In genomic region chr13:40215747-40216146, GRCh38 we compare ENCODE assay signal across 22 cellular contexts.
DNase-seq lines count a peak whose midpoint lies in the region; ATAC-seq and TF ChIP-seq lines count a peak whose summit lies in the region.
"Had no signal": no experiment of that assay in that cellular context is flagged by ENCODE, and none has a peak within 500 bp of the region (broad histone marks: within the 10 kb centered on the region; RNA-seq: fewer than 3 reads in every experiment).

No MANE protein-coding gene starts in this region.

- POLR2A ChIA-PET in naive thymus-derived CD4-positive, alpha-beta T cell (lab: Charles Lee) = interaction anchor here (0.6 to 2.0 kb wide), 4 partner anchors 10 to 163 kb away, joined by 3 to 4 read pairs (median 4); no protein-coding TSS in a partner anchor

- no peaks in the 10 kb centered on the region for H3K27me3 Mint-ChIP-seq in activated CD8-positive, alpha-beta memory T cell treated with anti-CD3 and anti-CD28 coated beads, Interleukin-2, amount 10 ng/mL, durations not matched to agents 7 days and 5 days
- H3K27me3 Mint-ChIP-seq in activated T-helper 1 cell treated with anti-CD3 and anti-CD28 coated beads, Interleukin-12 subunit alpha, Interleukin-12 subunit beta, Interleukin-2, Interleukin-4 antibody, amounts not matched to agents 30 ng/mL and 10 ng/mL and 1 ng/mL, durations not matched to agents 14 hours and 24 hours and 36 hours (ENCODE audit: insufficient read depth) = no peaks in the 10 kb centered on the region
- H3K27me3 Mint-ChIP-seq in naive thymus-derived CD4-positive, alpha-beta T cell = no peaks in the 10 kb centered on the region
- no peaks in the 10 kb centered on the region for H3K27me3 Mint-ChIP-seq in stimulated activated memory B cell treated with anti-CD40 and anti-IgM and Interleukin-4, amounts not matched to agents 10 μg/mL and 1 μg/mL and 100 μg/mL, for 72 hours
- no peaks in the 10 kb centered on the region for H3K27me3 Mint-ChIP-seq in effector memory CD8-positive, alpha-beta T cell
- H3K27me3 Mint-ChIP-seq: CD4-positive, alpha-beta memory T cell had no signal

- H3K9me3 ChIP-seq in naive thymus-derived CD4-positive, alpha-beta T cell (ENCODE audit: control insufficient read depth in 2 of 3, low read length in 3 of 3) = peaks cover 0 to 4% (median 0%) of the 10 kb centered on the region in 3 experiments
- H3K9me3 ChIP-seq in tibial artery = no peaks in the 10 kb centered on the region
- H3K9me3 ChIP-seq: BE2C, HAP-1 had no signal

- peaks cover 10 to 15% of the 10 kb centered on the region in 2 donors for H3K4me1 ChIP-seq in naive thymus-derived CD4-positive, alpha-beta T cell (ENCODE audit: control insufficient read depth in 2 of 2, insufficient read depth in 2 of 2, low read length in 2 of 2)
- peaks cover 0 to 17% (median under 1%) of the 10 kb centered on the region in 4 donors for H3K4me1 ChIP-seq in tibial artery
- H3K4me1 ChIP-seq: BE2C; BLaER1 treated with 17β-estradiol and CSF1 and Interleukin-3, amounts not matched to agents 10 nM and 100 nM; HAP-1 had no signal

- no peaks in the 10 kb centered on the region for H3K9me3 Mint-ChIP-seq in activated CD8-positive, alpha-beta memory T cell treated with anti-CD3 and anti-CD28 coated beads, Interleukin-2, amount 10 ng/mL, durations not matched to agents 7 days and 5 days (ENCODE audit: low read depth)
- peaks cover 4% of the 10 kb centered on the region for H3K9me3 Mint-ChIP-seq in activated T-helper 1 cell treated with anti-CD3 and anti-CD28 coated beads, Interleukin-12 subunit alpha, Interleukin-12 subunit beta, Interleukin-2, Interleukin-4 antibody, amounts not matched to agents 30 ng/mL and 10 ng/mL and 1 ng/mL, durations not matched to agents 14 hours and 24 hours and 36 hours
- peaks cover 0 to 18% (median 5%) of the 10 kb centered on the region in 11 donors for H3K9me3 Mint-ChIP-seq in naive thymus-derived CD4-positive, alpha-beta T cell
- peaks cover 9% of the 10 kb centered on the region for H3K9me3 Mint-ChIP-seq in stimulated activated memory B cell treated with anti-CD40 and anti-IgM and Interleukin-4, amounts not matched to agents 10 μg/mL and 1 μg/mL and 100 μg/mL, for 72 hours
- H3K9me3 Mint-ChIP-seq in effector memory CD8-positive, alpha-beta T cell = no peaks in the 10 kb centered on the region

- no peak for ATAC-seq in activated CD8-positive, alpha-beta memory T cell treated with anti-CD3 and anti-CD28 coated beads, Interleukin-2, amount 10 ng/mL, durations not matched to agents 7 days and 5 days
- ATAC-seq in naive thymus-derived CD4-positive, alpha-beta T cell = no peak
- no peak for ATAC-seq in stimulated activated memory B cell treated with anti-CD40 and anti-IgM and Interleukin-4, amounts not matched to agents 10 μg/mL and 1 μg/mL and 100 μg/mL, for 72 hours
- ATAC-seq in effector memory CD8-positive, alpha-beta T cell (replicated peaks) = no peak

- no peak for TF ChIP-seq CTCF in tibial artery (IDR thresholded peaks at IDR 0.05)

- intact Hi-C loops in activated T-helper 1 cell treated with anti-CD3 and anti-CD28 coated beads, Interleukin-12 subunit alpha, Interleukin-12 subunit beta, Interleukin-2, Interleukin-4 antibody, amounts not matched to agents 30 ng/mL and 10 ng/mL and 1 ng/mL, durations not matched to agents 14 hours and 24 hours and 36 hours (cut with micrococcal nuclease) = no loop called here
- intact Hi-C loops in naive thymus-derived CD4-positive, alpha-beta T cell (cut with micrococcal nuclease) = no loop called here
- intact Hi-C loops in tibial artery (cut with DNase I; ENCODE audit: low total_unique reads) = no loop called here

- H3K4me3 ChIP-seq in naive thymus-derived CD4-positive, alpha-beta T cell (ENCODE audit: low read length) = no peak overlapping the region
- no peak overlapping the region for H3K4me3 ChIP-seq in tibial artery
- H3K4me3 ChIP-seq: BLaER1 treated with 17β-estradiol and CSF1 and Interleukin-3, amounts not matched to agents 10 nM and 100 nM; HAP-1 had no signal

- peak; percentile 38 for DNase-seq in activated CD8-positive, alpha-beta memory T cell treated with anti-CD3 and anti-CD28 coated beads, Interleukin-2, amount 10 ng/mL, durations not matched to agents 7 days and 5 days
- no peak for DNase-seq in activated CD8-positive, alpha-beta memory T cell treated with anti-CD3 and anti-CD28 coated beads, Interleukin-2, amount 50 U/mL, for 4 hours
- no peak for DNase-seq in activated T-helper 1 cell treated with anti-CD3 and anti-CD28 coated beads, Interleukin-12 subunit alpha, Interleukin-12 subunit beta, Interleukin-2, Interleukin-4 antibody, amounts not matched to agents 30 ng/mL and 10 ng/mL and 1 ng/mL, durations not matched to agents 14 hours and 24 hours and 36 hours (ENCODE audit: low spot score)
- DNase-seq in naive thymus-derived CD4-positive, alpha-beta T cell = no peak
- DNase-seq in tibial artery (no peak), NCI-H1417 (lab: John Stamatoyannopoulos, UW) (no peak)
- DNase-seq in effector memory CD8-positive, alpha-beta T cell = no peak
- DNase-seq: AML-193; BE2C; Calu3; CD4-positive, alpha-beta memory T cell; COR-L47; DMS53; DMS79 treated with DMSO at 0.1 percent for 48 hours; GF-D8; GOT3; HFFc6 had no signal

- H3K27ac Mint-ChIP-seq in activated CD8-positive, alpha-beta memory T cell treated with anti-CD3 and anti-CD28 coated beads, Interleukin-2, amount 10 ng/mL, durations not matched to agents 7 days and 5 days = peak overlapping the region; percentile 4
- peak overlapping the region; percentile 13 for H3K27ac Mint-ChIP-seq in activated T-helper 1 cell treated with anti-CD3 and anti-CD28 coated beads, Interleukin-12 subunit alpha, Interleukin-12 subunit beta, Interleukin-2, Interleukin-4 antibody, amounts not matched to agents 30 ng/mL and 10 ng/mL and 1 ng/mL, durations not matched to agents 14 hours and 24 hours and 36 hours
- H3K27ac Mint-ChIP-seq in naive thymus-derived CD4-positive, alpha-beta T cell = peak overlapping the region in 5 of 9 donors; percentile 0 to 69 (median 35)
- peak overlapping the region; percentile 18 for H3K27ac Mint-ChIP-seq in stimulated activated memory B cell treated with anti-CD40 and anti-IgM and Interleukin-4, amounts not matched to agents 10 μg/mL and 1 μg/mL and 100 μg/mL, for 72 hours
- H3K27ac Mint-ChIP-seq in effector memory CD8-positive, alpha-beta T cell = no peak overlapping the region
- H3K27ac Mint-ChIP-seq: CD14-positive monocyte, HFFc6 had no signal

- peaks cover 1% of the 10 kb centered on the region for H3K36me3 Mint-ChIP-seq in activated CD8-positive, alpha-beta memory T cell treated with anti-CD3 and anti-CD28 coated beads, Interleukin-2, amount 10 ng/mL, durations not matched to agents 7 days and 5 days
- H3K36me3 Mint-ChIP-seq in activated T-helper 1 cell treated with anti-CD3 and anti-CD28 coated beads, Interleukin-12 subunit alpha, Interleukin-12 subunit beta, Interleukin-2, Interleukin-4 antibody, amounts not matched to agents 30 ng/mL and 10 ng/mL and 1 ng/mL, durations not matched to agents 14 hours and 24 hours and 36 hours (ENCODE audit: low read depth) = peaks cover 4% of the 10 kb centered on the region
- peaks cover 6 to 26% (median 16%) of the 10 kb centered on the region in 5 donors for H3K36me3 Mint-ChIP-seq in naive thymus-derived CD4-positive, alpha-beta T cell
- no peaks in the 10 kb centered on the region for H3K36me3 Mint-ChIP-seq in stimulated activated memory B cell treated with anti-CD40 and anti-IgM and Interleukin-4, amounts not matched to agents 10 μg/mL and 1 μg/mL and 100 μg/mL, for 72 hours
- no peaks in the 10 kb centered on the region for H3K36me3 Mint-ChIP-seq in effector memory CD8-positive, alpha-beta T cell (ENCODE audit: insufficient read depth)
- H3K36me3 Mint-ChIP-seq: CD14-positive monocyte; CD4-positive, alpha-beta memory T cell had no signal

- CTCF ChIA-PET in activated CD8-positive, alpha-beta memory T cell treated with anti-CD3 and anti-CD28 coated beads, Interleukin-2, amount 10 ng/mL, durations not matched to agents 7 days and 5 days (lab: Charles Lee) = no interaction called here
- CTCF ChIA-PET in naive thymus-derived CD4-positive, alpha-beta T cell (lab: Charles Lee) = no interaction called here

- no peak overlapping the region for H3K4me3 Mint-ChIP-seq in activated CD8-positive, alpha-beta memory T cell treated with anti-CD3 and anti-CD28 coated beads, Interleukin-2, amount 10 ng/mL, durations not matched to agents 7 days and 5 days
- H3K4me3 Mint-ChIP-seq in activated T-helper 1 cell treated with anti-CD3 and anti-CD28 coated beads, Interleukin-12 subunit alpha, Interleukin-12 subunit beta, Interleukin-2, Interleukin-4 antibody, amounts not matched to agents 30 ng/mL and 10 ng/mL and 1 ng/mL, durations not matched to agents 14 hours and 24 hours and 36 hours = no peak overlapping the region
- H3K4me3 Mint-ChIP-seq in naive thymus-derived CD4-positive, alpha-beta T cell = no peak overlapping the region
- H3K4me3 Mint-ChIP-seq in stimulated activated memory B cell treated with anti-CD40 and anti-IgM and Interleukin-4, amounts not matched to agents 10 μg/mL and 1 μg/mL and 100 μg/mL, for 72 hours = no peak overlapping the region
- H3K4me3 Mint-ChIP-seq in effector memory CD8-positive, alpha-beta T cell = no peak overlapping the region
- H3K4me3 Mint-ChIP-seq: CD14-positive monocyte; CD4-positive, alpha-beta memory T cell; HFFc6 had no signal

- H3K36me3 ChIP-seq in naive thymus-derived CD4-positive, alpha-beta T cell (ENCODE audit: control insufficient read depth in 2 of 3, insufficient read depth in 3 of 3, low read length in 3 of 3) = no peaks in the 10 kb centered on the region
- no peaks in the 10 kb centered on the region for H3K36me3 ChIP-seq in tibial artery
- H3K36me3 ChIP-seq: BE2C; BLaER1 treated with 17β-estradiol and CSF1 and Interleukin-3, amounts not matched to agents 10 nM and 100 nM; HAP-1 had no signal

- peaks cover 8% of the 10 kb centered on the region for H3K4me1 Mint-ChIP-seq in activated CD8-positive, alpha-beta memory T cell treated with anti-CD3 and anti-CD28 coated beads, Interleukin-2, amount 10 ng/mL, durations not matched to agents 7 days and 5 days
- peaks cover 36% of the 10 kb centered on the region for H3K4me1 Mint-ChIP-seq in activated T-helper 1 cell treated with anti-CD3 and anti-CD28 coated beads, Interleukin-12 subunit alpha, Interleukin-12 subunit beta, Interleukin-2, Interleukin-4 antibody, amounts not matched to agents 30 ng/mL and 10 ng/mL and 1 ng/mL, durations not matched to agents 14 hours and 24 hours and 36 hours (ENCODE audit: low read depth)
- peaks cover 29 to 81% (median 65%) of the 10 kb centered on the region in 7 donors for H3K4me1 Mint-ChIP-seq in naive thymus-derived CD4-positive, alpha-beta T cell
- H3K4me1 Mint-ChIP-seq in stimulated activated memory B cell treated with anti-CD40 and anti-IgM and Interleukin-4, amounts not matched to agents 10 μg/mL and 1 μg/mL and 100 μg/mL, for 72 hours = peaks cover 13% of the 10 kb centered on the region
- peaks cover 12 to 16% of the 10 kb centered on the region in 2 donors for H3K4me1 Mint-ChIP-seq in effector memory CD8-positive, alpha-beta T cell (ENCODE audit: low read depth in 2 of 2)
- H3K4me1 Mint-ChIP-seq: CD14-positive monocyte had no signal

- H3K27ac ChIP-seq in naive thymus-derived CD4-positive, alpha-beta T cell (ENCODE audit: low read depth, low read length) = no peak overlapping the region
- H3K27ac ChIP-seq in tibial artery = peak overlapping the region in 1 of 2 donors; percentile 26
- H3K27ac ChIP-seq: 22Rv1; BLaER1 treated with 17β-estradiol and CSF1 and Interleukin-3, amounts not matched to agents 10 nM and 100 nM had no signal

- H3K27me3 ChIP-seq in naive thymus-derived CD4-positive, alpha-beta T cell (ENCODE audit: control insufficient read depth in 2 of 2, insufficient read depth in 2 of 2, low read length in 2 of 2) = no peaks in the 10 kb centered on the region
- H3K27me3 ChIP-seq in tibial artery = no peaks in the 10 kb centered on the region
- H3K27me3 ChIP-seq: BE2C; BLaER1 treated with 17β-estradiol and CSF1 and Interleukin-3, amounts not matched to agents 10 nM and 100 nM had no signal

Comparison
In these comparisons a context has a peak if more than half of its experiments do, and no peak if none do; other contexts are left out.
1. H3K27ac Mint-ChIP-seq: peak in activated CD8-positive, alpha-beta memory T cell treated with anti-CD3 and anti-CD28 coated beads, Interleukin-2, amount 10 ng/mL, durations not matched to agents 7 days and 5 days (single experiment), activated T-helper 1 cell treated with anti-CD3 and anti-CD28 coated beads, Interleukin-12 subunit alpha, Interleukin-12 subunit beta, Interleukin-2, Interleukin-4 antibody, amounts not matched to agents 30 ng/mL and 10 ng/mL and 1 ng/mL, durations not matched to agents 14 hours and 24 hours and 36 hours (single experiment), naive thymus-derived CD4-positive, alpha-beta T cell (5 of 9) and stimulated activated memory B cell treated with anti-CD40 and anti-IgM and Interleukin-4, amounts not matched to agents 10 μg/mL and 1 μg/mL and 100 μg/mL, for 72 hours (single experiment); none in effector memory CD8-positive, alpha-beta T cell (0 of 2).